ENCODE assay signal across 2 cellular contexts in genomic region chr20:31236953-31237352, GRCh38.
TF ChIP-seq lines count a peak whose summit lies in the region.

No MANE protein-coding gene starts in this region.

TF ChIP-seq in HepG2, 621 proteins besides CTCF, POLR2A, EP300 and RAD21 (continues in another document):
- TF ChIP-seq PRDM15 (CRISPR knock-in tag; IDR thresholded peaks at IDR 0.05): no peak
- no peak for TF ChIP-seq ZNF251 (CRISPR knock-in tag; IDR thresholded peaks at IDR 0.05)
- peak; percentile 7; the same call in 1 of the 2 replicates for TF ChIP-seq FOXA1 (IDR thresholded peaks at IDR 0.05)
- TF ChIP-seq FOXA1 (CRISPR knock-in tag; IDR thresholded peaks at IDR 0.05): no peak
- no peak for TF ChIP-seq SIN3A (IDR thresholded peaks at IDR 0.05; ENCODE audit: borderline replicate concordance, low read depth, low read length)
- TF ChIP-seq SOX6 (IDR thresholded peaks at IDR 0.05): 0 out of 2 replicates have a peak, but pooled peaks have one; percentile 12
- TF ChIP-seq SOX6 (CRISPR knock-in tag; IDR thresholded peaks at IDR 0.05): no peak
- TF ChIP-seq MLXIP (CRISPR knock-in tag; IDR thresholded peaks at IDR 0.05; ENCODE audit: borderline replicate concordance): no peak
- no peak for TF ChIP-seq EZH2 (conservative IDR thresholded peaks at IDR 0.05; ENCODE audit: low read depth, low read length)
- TF ChIP-seq BATF2 (CRISPR knock-in tag; IDR thresholded peaks at IDR 0.05): no peak
- TF ChIP-seq SMARCC2 (IDR thresholded peaks at IDR 0.05): no peak
- TF ChIP-seq PHB2 (IDR thresholded peaks at IDR 0.05; ENCODE audit: partially characterized antibody): peak; percentile 12
- TF ChIP-seq ZNF720 (CRISPR knock-in tag; IDR thresholded peaks at IDR 0.05): no peak
- TF ChIP-seq ZNF292 (CRISPR knock-in tag; IDR thresholded peaks at IDR 0.05; ENCODE audit: borderline replicate concordance, low read depth): no peak
- no peak for TF ChIP-seq ATF5 (CRISPR knock-in tag; IDR thresholded peaks at IDR 0.05; ENCODE audit: low read depth)

TF ChIP-seq in liver, 16 proteins besides CTCF, POLR2A, EP300 and RAD21 (continued from another document):
- no peak for TF ChIP-seq YY1 (IDR thresholded peaks at IDR 0.05)
- no peak for TF ChIP-seq FOXA2 (IDR thresholded peaks at IDR 0.05)
- no peak for TF ChIP-seq GABPA (IDR thresholded peaks at IDR 0.05 in 1 of 2, conservative IDR thresholded peaks at IDR 0.05 in 1 of 2)
- no peak for TF ChIP-seq EGR1 (IDR thresholded peaks at IDR 0.05; ENCODE audit: low read depth in 2 of 2)
- no peak for TF ChIP-seq HNF4A (conservative IDR thresholded peaks at IDR 0.05)
- TF ChIP-seq RXRA (IDR thresholded peaks at IDR 0.05): no peak
- TF ChIP-seq JUND (IDR thresholded peaks at IDR 0.05): no peak
- TF ChIP-seq FOXA1 (IDR thresholded peaks at IDR 0.05): no peak
- no peak for TF ChIP-seq HNF4G (IDR thresholded peaks at IDR 0.05)
- TF ChIP-seq ZBTB33 (IDR thresholded peaks at IDR 0.05): no peak
